In genomic region chr5:124932791-124933600, GRCh38 we compare ENCODE assay signal across 14 cellular contexts.
A peak's percentile ranks its signal among the peaks of the same experiment; 100 is the strongest.
DNase-seq lines count a peak whose midpoint lies in the region; ATAC-seq and TF ChIP-seq lines count a peak whose summit lies in the region.
"Had no signal": no experiment of that assay in that cellular context is flagged by ENCODE, and none has a peak within 500 bp of the region (broad histone marks: within the 10 kb centered on the region; RNA-seq: fewer than 3 reads in every experiment).

No MANE protein-coding gene starts in this region.

- TF ChIP-seq CTCF in AG04449 (IDR thresholded peaks at IDR 0.05; ENCODE audit: insufficient read depth, low read length, missing control alignments) = no peak
- TF ChIP-seq CTCF in brain (conservative IDR thresholded peaks at IDR 0.05) = no peak

- CTCF ChIA-PET in AG04449 (lab: Yijun Ruan, JAX) = interaction anchor here (0.6 to 0.9 kb wide), 2 partner anchors 14 to 276 kb away, joined by 3 read pairs; no protein-coding TSS in a partner anchor

- no peaks in the 10 kb centered on the region for H3K27me3 Mint-ChIP-seq in brain
- H3K27me3 Mint-ChIP-seq: activated T-cell treated with anti-CD3 and anti-CD28 coated beads, Interleukin-2, amount 50 U/mL, for 24 hours had no signal

- ATAC-seq in left lobe of liver = peak; percentile 99
- no peak for ATAC-seq in GM18870 (IDR thresholded peaks at IDR 0.05; ENCODE audit: unreplicated experiment)
- ATAC-seq: esophagus mucosa had no signal

- H3K36me3 Mint-ChIP-seq in brain = no peaks in the 10 kb centered on the region

- H3K4me3 Mint-ChIP-seq in brain = no peak overlapping the region
- H3K4me3 Mint-ChIP-seq: activated T-cell treated with anti-CD3 and anti-CD28 coated beads, Interleukin-2, amount 50 U/mL, for 24 hours had no signal

- DNase-seq in AG04449 (ENCODE audit: low read depth, low spot score) (peak; percentile 17), HT1080 (ENCODE audit: low read depth) (peak; percentile 74), left lobe of liver (ENCODE audit: low spot score) (peak; percentile 84)
- no peak for DNase-seq in activated CD4-positive, alpha-beta T cell treated with anti-CD3 and anti-CD28 coated beads for 48 hours
- no peak for DNase-seq in stimulated activated CD8-positive, alpha-beta memory T cell treated with anti-CD3 and anti-CD28 coated beads, Interleukin-4, amount 100 ng/mL, for 48 hours
- no peak for DNase-seq in activated CD4-positive, CD25-positive, alpha-beta regulatory T cell treated with anti-CD3 and anti-CD28 coated beads, Interleukin-2, amount 50 U/mL, for 72 hours
- DNase-seq: activated T-cell treated with anti-CD3 and anti-CD28 coated beads, Interleukin-2, amount 50 U/mL, for 24 hours; brain microvascular endothelial cell; ovary; PC-9; stimulated activated CD4-positive, alpha-beta T cell treated with anti-CD3 and anti-CD28 coated beads, Interleukin-4, amount 100 ng/mL, for 4 hours had no signal

- peaks cover 0 to 4% (median 0%) of the 10 kb centered on the region in 5 experiments for H3K9me3 Mint-ChIP-seq in brain

- H3K4me1 Mint-ChIP-seq in brain = peaks cover 4% of the 10 kb centered on the region

- peak overlapping the region in 3 of 5 experiments; percentile 24 to 72 (median 69) for H3K27ac Mint-ChIP-seq in brain
- H3K27ac Mint-ChIP-seq: activated T-cell treated with anti-CD3 and anti-CD28 coated beads, Interleukin-2, amount 50 U/mL, for 24 hours had no signal

- H3K4me3 ChIP-seq in AG04449 (ENCODE audit: low read depth, low read length) = no peak overlapping the region
- H3K4me3 ChIP-seq: ovary, PC-9 had no signal

- POLR2A ChIA-PET in AG04449 (lab: Yijun Ruan, JAX) = no interaction called here

Comparison
In these comparisons a context has a peak if more than half of its experiments do, and no peak if none do; other contexts are left out.
1. DNase-seq: peak in AG04449 (single experiment), HT1080 (single experiment) and left lobe of liver (single experiment); none in activated CD4-positive, alpha-beta T cell treated with anti-CD3 and anti-CD28 coated beads for 48 hours (single experiment), stimulated activated CD8-positive, alpha-beta memory T cell treated with anti-CD3 and anti-CD28 coated beads, Interleukin-4, amount 100 ng/mL, for 48 hours (single experiment) and activated CD4-positive, CD25-positive, alpha-beta regulatory T cell treated with anti-CD3 and anti-CD28 coated beads, Interleukin-2, amount 50 U/mL, for 72 hours (single experiment).